In the genomic region with DNA sequence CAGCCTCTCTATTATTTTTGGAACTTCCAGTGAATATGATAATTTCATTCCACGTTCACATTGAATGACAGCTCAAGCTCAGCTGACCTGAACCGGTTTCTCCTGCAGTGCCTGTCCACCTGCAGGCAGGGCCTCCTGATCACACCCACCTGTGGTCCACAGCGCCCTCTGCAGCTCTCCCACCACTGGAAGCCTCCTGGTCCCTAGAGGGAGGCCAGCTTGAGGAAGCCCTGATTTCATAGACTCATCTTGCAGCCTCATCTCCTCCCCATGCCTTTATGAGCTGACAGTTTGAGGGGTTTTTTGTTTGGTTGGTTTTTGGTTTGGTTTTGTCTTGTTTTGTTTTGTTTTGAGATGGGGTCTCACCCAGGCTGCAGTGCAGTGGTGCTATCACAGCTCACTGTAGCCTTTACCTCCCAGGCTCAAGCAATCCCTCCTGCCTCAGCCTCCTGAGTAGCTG, we compare ENCODE assay signal across 8 cellular contexts. TPM values are rescaled to one million over a fixed set of nuclear protein-coding genes. Genes with fewer than 3 reads are reported as not detected.
DNase-seq lines count a peak whose midpoint lies in the region; ATAC-seq and TF ChIP-seq lines count a peak whose summit lies in the region.

No MANE protein-coding gene starts in this region.

- TF ChIP-seq CTCF in GM20000 (IDR thresholded peaks at IDR 0.05; ENCODE audit: extremely low read depth, missing control alignments) (peak; percentile 73), heart left ventricle (IDR thresholded peaks at IDR 0.05) (peak; percentile 27 to 65 (median 52))

- 13 to 25% (median 19%) methylated on average over 3 of the region's 3 CpGs for WGBS in heart left ventricle, 4 donors

- no peaks in the 10 kb centered on the region for H3K27me3 ChIP-seq in BLaER1
- H3K27me3 ChIP-seq in heart left ventricle, result no peaks in the 10 kb centered on the region

- H4K20me1 ChIP-seq in BLaER1, result no peaks in the 10 kb centered on the region

- H3K9me3 ChIP-seq in BLaER1 (no peaks in the 10 kb centered on the region), heart left ventricle (no peaks in the 10 kb centered on the region)

- ATAC-seq in heart left ventricle (no peak), HG02610 (IDR thresholded peaks at IDR 0.05; ENCODE audit: unreplicated experiment) (no peak), GM18519 (IDR thresholded peaks at IDR 0.05; ENCODE audit: low FRiP score, unreplicated experiment) (no peak)

- TF ChIP-seq POLR2A in heart left ventricle (IDR thresholded peaks at IDR 0.05), result no peak

- intact Hi-C loops in heart left ventricle (cut with DNase I), result loop anchor here in 5 of 10 donors (2.0 to 5.0 kb wide), 5 partner anchors 42 to 97 kb away; a partner anchor contains a TSS

- H3K27ac ChIP-seq in BLaER1 (peak overlapping the region; percentile 18; the same call in 1 of the 2 replicates), heart left ventricle (peak overlapping the region in 5 of 12 donors; percentile 5 to 100 (median 24))

- H3K36me3 ChIP-seq in BLaER1 (no peaks in the 10 kb centered on the region), heart left ventricle (no peaks in the 10 kb centered on the region)

- DNase-seq in GM20000 (ENCODE audit: low spot score), result peak; percentile 77
- peak; percentile 93 for DNase-seq in NCI-H69 (lab: John Stamatoyannopoulos, UW)
- peak; percentile 26 for DNase-seq in activated T-helper 9 cell treated with anti-CD3 and anti-CD28 coated beads, Interleukin-2, amount 50 U/mL, for 16 hours (ENCODE audit: low read depth)
- DNase-seq in heart left ventricle, result peak in 4 of 5 donors; percentile 56 to 85 (median 70)
- DNase-seq in stimulated activated CD8-positive, alpha-beta memory T cell treated with anti-CD3 and anti-CD28 coated beads, Interleukin-2, amount 100 ng/mL, for 48 hours (ENCODE audit: low read depth in 2 of 2), result peak; percentile 37 to 41

- no peak overlapping the region for H3K4me3 ChIP-seq in BLaER1
- no peak overlapping the region for H3K4me3 ChIP-seq in heart left ventricle

- peak overlapping the region; percentile 49 for H3K4me2 ChIP-seq in BLaER1

- H3K4me1 ChIP-seq in BLaER1, result peaks cover 45% of the 10 kb centered on the region
- peaks cover 10 to 43% (median 30%) of the 10 kb centered on the region in 12 donors for H3K4me1 ChIP-seq in heart left ventricle

- no peak overlapping the region for H3K9ac ChIP-seq in BLaER1

RNA-seq across cellular contexts. Expression of a gene that starts 29.9 kb away (rescaled TPM):
- 1,000 to 10,000 TPM; 1,047 to 9,662 (median 6,606) TPM for total RNA-seq in heart left ventricle
- 1,000 to 10,000 TPM; 1,168 to 4,497 TPM for polyA plus RNA-seq in heart left ventricle

RNA-seq across cellular contexts. Expression of a gene that starts 46.3 kb away (rescaled TPM):
- total RNA-seq in heart left ventricle, result 100 to 1,000 TPM in 7 of 9 donors, 10 to 100 TPM in 2; 17.0 to 760 (median 507) TPM
- polyA plus RNA-seq in heart left ventricle, result 100 to 1,000 TPM; 104 to 532 TPM

RNA-seq across cellular contexts. Expression of a gene that starts 56.0 kb away (rescaled TPM):
- 100 to 1,000 TPM in 1 of 9 donors, 10 to 100 TPM in 8; 51.6 to 135 (median 62.2) TPM for total RNA-seq in heart left ventricle
- 10 to 100 TPM; 86.6 to 90.2 TPM for polyA plus RNA-seq in heart left ventricle

Comparison
In these comparisons a context has a peak if more than half of its experiments do, and no peak if none do; other contexts are left out.
1. DNase-seq: peak in every context shown above with its lines; median percentile 93 in NCI-H69; 77 in GM20000; 70 in heart left ventricle; 39 in stimulated activated CD8-positive, alpha-beta memory T cell treated with anti-CD3 and anti-CD28 coated beads, Interleukin-2, amount 100 ng/mL, for 48 hours; 26 in activated T-helper 9 cell treated with anti-CD3 and anti-CD28 coated beads, Interleukin-2, amount 50 U/mL, for 16 hours.